15 cellular contexts compared by ENCODE assay signal in the genomic region with DNA sequence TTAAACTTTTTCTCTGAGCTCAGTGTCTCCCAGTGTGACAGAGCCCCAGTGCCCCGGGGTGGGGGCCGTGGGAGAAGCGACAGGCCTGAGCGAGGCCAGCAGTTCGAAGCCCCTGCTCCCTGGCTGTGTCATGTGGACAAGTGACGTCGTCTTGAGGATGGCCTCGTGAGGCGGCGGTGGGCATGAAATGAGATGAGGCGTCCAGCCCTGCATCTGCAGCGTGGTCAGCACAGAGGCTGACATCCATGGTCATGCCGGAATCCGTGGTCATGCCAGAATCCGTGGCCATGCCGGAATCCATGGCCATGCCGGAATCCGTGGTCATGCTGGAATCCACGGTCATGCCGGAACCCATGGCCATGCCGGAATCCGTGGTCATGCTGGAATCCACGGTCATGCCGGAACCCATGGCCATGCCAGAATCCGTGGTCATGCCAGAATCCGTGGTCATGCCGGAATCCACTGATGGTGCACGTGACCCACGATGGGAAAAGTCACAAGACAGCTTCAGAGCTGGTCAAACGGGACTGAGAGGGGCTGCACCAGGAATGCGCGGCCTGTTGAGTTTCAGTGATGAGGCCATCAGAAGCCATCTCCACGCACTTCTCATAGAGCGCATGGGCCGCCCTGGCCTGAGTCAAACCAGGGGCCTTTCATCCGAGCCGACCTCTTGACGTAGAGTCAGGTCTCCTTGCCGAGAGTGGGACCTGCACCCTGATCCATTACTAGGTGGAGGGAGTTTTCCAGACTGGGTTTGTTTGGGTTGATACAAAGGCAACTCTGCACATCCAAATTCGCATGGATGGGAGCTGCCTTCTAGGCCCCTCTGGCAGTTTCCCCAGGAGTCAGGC.
"Had no signal": no experiment of that assay in that cellular context is flagged by ENCODE, and none has a peak within 500 bp of the region (broad histone marks: within the 10 kb centered on the region; RNA-seq: fewer than 3 reads in every experiment).

No MANE protein-coding gene starts in this region.

- H2AFZ ChIP-seq: parathyroid adenoma had no signal

- H3K27ac ChIP-seq: parathyroid adenoma had no signal

- H3K4me2 ChIP-seq: SK-N-SH had no signal

- H3K4me1 ChIP-seq: parathyroid adenoma had no signal

- H3K27me3 Mint-ChIP-seq: activated B cell treated with CpG ODN at 0.5 μM for 24 hours; activated CD4-positive, alpha-beta memory T cell treated with anti-CD3 and anti-CD28 coated beads, Interleukin-2, amount 10 ng/mL, durations not matched to agents 7 days and 5 days; activated naive CD8-positive, alpha-beta T cell treated with anti-CD3 and anti-CD28 coated beads, Interleukin-2, amount 10 ng/mL, durations not matched to agents 7 days and 5 days; stimulated activated naive B cell treated with anti-CD40 and anti-IgM and Interleukin-4, amounts not matched to agents 10 μg/mL and 1 μg/mL and 100 μg/mL, for 72 hours had no signal

- H3K4me3 Mint-ChIP-seq: activated B cell treated with CpG ODN at 0.5 μM for 24 hours; activated CD4-positive, alpha-beta memory T cell treated with anti-CD3 and anti-CD28 coated beads, Interleukin-2, amount 10 ng/mL, durations not matched to agents 7 days and 5 days; activated naive CD8-positive, alpha-beta T cell treated with anti-CD3 and anti-CD28 coated beads, Interleukin-2, amount 10 ng/mL, durations not matched to agents 7 days and 5 days; naive thymus-derived CD4-positive, alpha-beta T cell; stimulated activated naive B cell treated with anti-CD40 and anti-IgM and Interleukin-4, amounts not matched to agents 10 μg/mL and 1 μg/mL and 100 μg/mL, for 72 hours had no signal

- H3K9ac ChIP-seq: parathyroid adenoma, SK-N-SH had no signal

- H3K27ac Mint-ChIP-seq: activated B cell treated with CpG ODN at 0.5 μM for 24 hours; activated CD4-positive, alpha-beta memory T cell treated with anti-CD3 and anti-CD28 coated beads, Interleukin-2, amount 10 ng/mL, durations not matched to agents 7 days and 5 days; activated naive CD8-positive, alpha-beta T cell treated with anti-CD3 and anti-CD28 coated beads, Interleukin-2, amount 10 ng/mL, durations not matched to agents 7 days and 5 days; naive thymus-derived CD4-positive, alpha-beta T cell; stimulated activated naive B cell treated with anti-CD40 and anti-IgM and Interleukin-4, amounts not matched to agents 10 μg/mL and 1 μg/mL and 100 μg/mL, for 72 hours had no signal

- H3K9me3 Mint-ChIP-seq: activated B cell treated with CpG ODN at 0.5 μM for 24 hours had no signal

- H3K36me3 Mint-ChIP-seq: activated naive CD8-positive, alpha-beta T cell treated with anti-CD3 and anti-CD28 coated beads, Interleukin-2, amount 10 ng/mL, durations not matched to agents 7 days and 5 days; naive thymus-derived CD4-positive, alpha-beta T cell; stimulated activated naive B cell treated with anti-CD40 and anti-IgM and Interleukin-4, amounts not matched to agents 10 μg/mL and 1 μg/mL and 100 μg/mL, for 72 hours had no signal

- DNase-seq: activated B cell treated with CpG ODN at 0.5 μM for 24 hours; activated CD4-positive, alpha-beta memory T cell treated with anti-CD3 and anti-CD28 coated beads, Interleukin-2, amount 10 ng/mL, durations not matched to agents 7 days and 5 days; activated CD4-positive, alpha-beta T cell treated with anti-CD3 and anti-CD28 coated beads for 4 hours; activated naive CD4-positive, alpha-beta T cell; activated naive CD8-positive, alpha-beta T cell treated with anti-CD3 and anti-CD28 coated beads, Interleukin-2, amount 10 ng/mL, durations not matched to agents 7 days and 5 days; amygdala; caudate nucleus; foreskin fibroblast; hypothalamus; kidney glomerular epithelial cell; mesenchymal stem cell; naive thymus-derived CD4-positive, alpha-beta T cell; SK-N-SH; stimulated activated naive B cell treated with anti-CD40 and anti-IgM and Interleukin-4, amounts not matched to agents 10 μg/mL and 1 μg/mL and 100 μg/mL, for 72 hours had no signal

- H3K4me1 Mint-ChIP-seq: activated B cell treated with CpG ODN at 0.5 μM for 24 hours; activated CD4-positive, alpha-beta memory T cell treated with anti-CD3 and anti-CD28 coated beads, Interleukin-2, amount 10 ng/mL, durations not matched to agents 7 days and 5 days; activated naive CD8-positive, alpha-beta T cell treated with anti-CD3 and anti-CD28 coated beads, Interleukin-2, amount 10 ng/mL, durations not matched to agents 7 days and 5 days; naive thymus-derived CD4-positive, alpha-beta T cell; stimulated activated naive B cell treated with anti-CD40 and anti-IgM and Interleukin-4, amounts not matched to agents 10 μg/mL and 1 μg/mL and 100 μg/mL, for 72 hours had no signal
